Comparison of ENCODE assay signal across 11 cellular contexts in genomic region chr10:29634105-29634504, GRCh38. TPM values are rescaled to one million over a fixed set of nuclear protein-coding genes. Genes with fewer than 3 reads are reported as not detected.
DNase-seq lines count a peak whose midpoint lies in the region; ATAC-seq and TF ChIP-seq lines count a peak whose summit lies in the region.
"Had no signal": no experiment of that assay in that cellular context is flagged by ENCODE, and none has a peak within 500 bp of the region (broad histone marks: within the 10 kb centered on the region; RNA-seq: fewer than 3 reads in every experiment).

No MANE protein-coding gene starts in this region.

- H3K27ac ChIP-seq in fibroblast of lung (ENCODE audit: insufficient read depth, low read length) (no peak overlapping the region), prostate gland (peak overlapping the region; percentile 78 to 84)

- H2AFZ ChIP-seq in fibroblast of lung (ENCODE audit: low read length) = no peak overlapping the region

- H3K36me3 ChIP-seq in ES-I3 (ENCODE audit: insufficient read depth, low read length) (no peaks in the 10 kb centered on the region; the same call in 1 of the 2 replicates), fibroblast of lung (ENCODE audit: control insufficient read depth, insufficient read depth, low read length) (no peaks in the 10 kb centered on the region), prostate gland (no peaks in the 10 kb centered on the region)

- peaks cover 38% of the 10 kb centered on the region for H3K4me1 Mint-ChIP-seq in T-helper 17 cell

- peak overlapping the region; percentile 7 for H3K4me2 ChIP-seq in fibroblast of lung (ENCODE audit: extremely low read depth, insufficient read depth, low read length)

- H3K9me3 ChIP-seq in ES-I3 (ENCODE audit: control insufficient read depth, insufficient read depth, low read length) = no peaks in the 10 kb centered on the region
- H3K9me3 ChIP-seq in T-helper 17 cell (ENCODE audit: control insufficient read depth, low read length, poor library complexity, severe bottlenecking) = no peaks in the 10 kb centered on the region
- no peaks in the 10 kb centered on the region for H3K9me3 ChIP-seq in fibroblast of lung (ENCODE audit: control insufficient read depth, insufficient read depth, low read depth, low read length)
- H3K9me3 ChIP-seq in prostate gland = no peaks in the 10 kb centered on the region

- H3K4me3 ChIP-seq in fibroblast of lung (replicated peaks in 1 of 4; ENCODE audit: control extremely low read depth in 1 of 4, insufficient read depth in 1 of 4, low read depth in 3 of 4, low read length in 4 of 4) (peak overlapping the region in 1 of 4 experiments; percentile 42), prostate gland (no peak overlapping the region)

- ATAC-seq in T-helper 17 cell (no peak), GM19395 (IDR thresholded peaks at IDR 0.05; ENCODE audit: unreplicated experiment) (no peak), GM21737 (IDR thresholded peaks at IDR 0.05; ENCODE audit: unreplicated experiment) (no peak)

- no peak for TF ChIP-seq CTCF in fibroblast of lung (conservative IDR thresholded peaks at IDR 0.05 in 1 of 2, IDR thresholded peaks at IDR 0.05 in 1 of 2; ENCODE audit: low read depth in 1 of 2, low read length in 2 of 2)
- no peak for TF ChIP-seq CTCF in prostate gland (IDR thresholded peaks at IDR 0.05)

- intact Hi-C loops in prostate gland (cut with DNase I) = loop anchor here (5.0 to 10.0 kb wide), 2 partner anchors 98 to 181 kb away; no protein-coding TSS in a partner anchor

- no peaks in the 10 kb centered on the region for H3K27me3 ChIP-seq in fibroblast of lung (ENCODE audit: control insufficient read depth, insufficient read depth, low read length)
- no peaks in the 10 kb centered on the region for H3K27me3 ChIP-seq in prostate gland (replicated peaks; ENCODE audit: insufficient read depth)

- no peaks in the 10 kb centered on the region for H3K27me3 Mint-ChIP-seq in T-helper 17 cell
- H3K27me3 Mint-ChIP-seq: activated CD4-positive, alpha-beta T cell treated with anti-CD3 and anti-CD28 coated beads, Interleukin-2, amount 10 ng/mL, durations not matched to agents 7 days and 5 days had no signal

- peak overlapping the region; percentile 97 for H3K27ac Mint-ChIP-seq in T-helper 17 cell
- H3K27ac Mint-ChIP-seq: activated CD4-positive, alpha-beta T cell treated with anti-CD3 and anti-CD28 coated beads, Interleukin-2, amount 10 ng/mL, durations not matched to agents 7 days and 5 days had no signal

- H3K9ac ChIP-seq in ES-I3 (ENCODE audit: low read depth, low read length) = peak overlapping the region; percentile 41; the same call in 1 of the 2 replicates
- H3K9ac ChIP-seq in fibroblast of lung (ENCODE audit: insufficient read depth, low read length) = no peak overlapping the region

- no peaks in the 10 kb centered on the region for H3K36me3 Mint-ChIP-seq in T-helper 17 cell (ENCODE audit: low read depth)

- TF ChIP-seq POLR2A in prostate gland (IDR thresholded peaks at IDR 0.05) = no peak

- H4K20me1 ChIP-seq in fibroblast of lung (ENCODE audit: control insufficient read depth, extremely low read depth, insufficient read depth, low read length) = no peaks in the 10 kb centered on the region

- DNase-seq in T-helper 17 cell = no peak
- DNase-seq in fibroblast of lung (ENCODE audit: low read depth in 2 of 2) = no peak
- no peak for DNase-seq in prostate gland (ENCODE audit: low spot score)
- DNase-seq in NCI-H510A (lab: John Stamatoyannopoulos, UW) = no peak
- no peak for DNase-seq in activated CD4-positive, alpha-beta T cell treated with anti-CD3 and anti-CD28 coated beads for 48 hours
- DNase-seq: activated CD4-positive, alpha-beta T cell treated with anti-CD3 and anti-CD28 coated beads, Interleukin-2, amount 10 ng/mL, durations not matched to agents 7 days and 5 days; CD8-positive, alpha-beta memory T cell; GOT3 had no signal

- peak overlapping the region; percentile 5 for H3K4me3 Mint-ChIP-seq in T-helper 17 cell
- H3K4me3 Mint-ChIP-seq: activated CD4-positive, alpha-beta T cell treated with anti-CD3 and anti-CD28 coated beads, Interleukin-2, amount 10 ng/mL, durations not matched to agents 7 days and 5 days had no signal

- no peaks in the 10 kb centered on the region for H3K79me2 ChIP-seq in fibroblast of lung (ENCODE audit: control insufficient read depth, insufficient read depth, low read length)

- H3K4me1 ChIP-seq in ES-I3 (ENCODE audit: insufficient read depth, low read length) (peaks cover 31% of the 10 kb centered on the region), fibroblast of lung (ENCODE audit: control insufficient read depth, extremely low read depth, insufficient read depth, low read length) (peaks cover 15% of the 10 kb centered on the region), prostate gland (replicated peaks) (peaks cover 17% of the 10 kb centered on the region)

- WGBS in prostate gland = 36% methylated on average over 2 of the region's 2 CpGs

RNA-seq across cellular contexts. Expression of gene SVIL, which starts 0.7 kb away (rescaled TPM):
- total RNA-seq in T-helper 17 cell (10 to 100 TPM; 39.5 to 46.4 TPM), fibroblast of lung (60.9 and 94.3 TPM in 2 replicates), prostate gland (100 to 1,000 TPM in 1 of 2 donors, 10 to 100 TPM in 1; 92.9 to 524 TPM)
- polyA plus RNA-seq in fibroblast of lung = 17.7 and 28.5 TPM in 2 replicates
- polyA plus RNA-seq in fibroblast of lung (2012) = 24.0 and 29.5 TPM in 2 replicates
- 92.1 and 148 TPM in 2 replicates for polyA minus RNA-seq in fibroblast of lung (ENCODE audit: low replicate concordance)
